ENCODE assay signal across 7 cellular contexts in the genomic region with DNA sequence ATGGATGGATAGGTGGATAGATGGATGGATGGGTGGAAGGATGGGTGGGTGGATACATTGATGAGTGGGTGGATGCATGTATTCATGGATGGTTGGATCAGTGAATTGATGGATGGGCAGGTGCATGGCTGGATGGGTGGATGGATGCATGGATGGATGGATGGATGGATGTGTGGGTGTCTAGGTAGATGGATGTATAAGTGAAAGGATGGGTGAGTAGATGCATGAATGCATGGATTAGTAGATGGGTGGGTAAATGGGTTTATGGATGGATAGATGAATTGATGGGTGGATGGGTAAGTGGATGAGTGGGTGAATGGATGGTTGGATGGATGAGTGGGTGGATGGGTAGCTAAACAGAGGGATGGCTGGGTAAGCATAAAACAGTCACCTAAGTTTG.
DNase-seq lines count a peak whose midpoint lies in the region; FAIRE-seq and TF ChIP-seq lines count a peak whose summit lies in the region.
"Not testable (repeated sequence)": the region's sequence is repeated elsewhere in the genome, so short reads cannot be mapped to it uniquely, and the experiment has no call there.

No MANE protein-coding gene starts in this region.

- H3F3A ChIP-seq in GM23248 (ENCODE audit: insufficient read depth) = peaks cover 42% of the 10 kb centered on the region

- in situ Hi-C loops in GM23248 (cut with MboI); brain microvascular endothelial cell (cut with HindIII; ENCODE audit: low pct_ligation_motif_present, low sequenced_read_pairs): not testable (repeated sequence)

- not testable (repeated sequence) for H3K4me3 ChIP-seq in GM23248; SJSA1; brain microvascular endothelial cell (ENCODE audit: low read depth, low read length); fibroblast of lung (replicated peaks in 1 of 4; ENCODE audit: control extremely low read depth in 1 of 4, insufficient read depth in 1 of 4, low read depth in 3 of 4, low read length in 4 of 4); osteoblast (ENCODE audit: insufficient read depth, low read length); vagina

- not testable (repeated sequence) for H3K27me3 ChIP-seq in GM23248 (replicated peaks; ENCODE audit: insufficient read depth); SJSA1 (replicated peaks); brain microvascular endothelial cell (replicated peaks); fibroblast of lung (ENCODE audit: control insufficient read depth, insufficient read depth, low read length); osteoblast (ENCODE audit: insufficient read depth, low read length); vagina

- H2AFZ ChIP-seq in GM23248; fibroblast of lung (ENCODE audit: low read length); osteoblast (ENCODE audit: low read length): not testable (repeated sequence)

- TF ChIP-seq CTCF in brain microvascular endothelial cell (IDR thresholded peaks at IDR 0.05; ENCODE audit: low read depth, low read length, missing control alignments); fibroblast of lung (conservative IDR thresholded peaks at IDR 0.05 in 1 of 2, IDR thresholded peaks at IDR 0.05 in 1 of 2; ENCODE audit: low read depth in 1 of 2, low read length in 2 of 2); osteoblast (IDR thresholded peaks at IDR 0.05; ENCODE audit: extremely low read depth, low read depth, low read length); vagina (IDR thresholded peaks at IDR 0.05): not testable (repeated sequence)

- not testable (repeated sequence) for TF ChIP-seq POLR2A in vagina (IDR thresholded peaks at IDR 0.05)

- not testable (repeated sequence) for H3K79me2 ChIP-seq in GM23248 (ENCODE audit: insufficient read depth); fibroblast of lung (ENCODE audit: control insufficient read depth, insufficient read depth, low read length); osteoblast (ENCODE audit: insufficient read depth, low read length)

- FAIRE-seq in HTR-8/SVneo (lab: Jason Lieb, UNC) = peak; percentile 33

- H3K4me2 ChIP-seq in GM23248 (ENCODE audit: unreplicated experiment) = peak overlapping the region; percentile 40
- H3K4me2 ChIP-seq in fibroblast of lung (ENCODE audit: extremely low read depth, insufficient read depth, low read length); osteoblast (ENCODE audit: insufficient read depth, low read length): not testable (repeated sequence)

- not testable (repeated sequence) for DNase-seq in GM23248; HTR-8/SVneo (ENCODE audit: insufficient read length, low spot score); SJSA1 (ENCODE audit: low read depth in 1 of 2, low spot score in 2 of 2); brain microvascular endothelial cell; fibroblast of lung (ENCODE audit: low read depth in 2 of 2); osteoblast (ENCODE audit: insufficient read length, low spot score, missing footprints); vagina (ENCODE audit: extremely low spot score in 2 of 2)

- not testable (repeated sequence) for H3K9me2 ChIP-seq in GM23248 (ENCODE audit: insufficient read depth)

- intact Hi-C loops in vagina (cut with DNase I) = not testable (repeated sequence)

- peak overlapping the region; percentile 99 for H3K27ac ChIP-seq in GM23248
- H3K27ac ChIP-seq in SJSA1 = peak overlapping the region; percentile 93
- peak overlapping the region; percentile 95 for H3K27ac ChIP-seq in brain microvascular endothelial cell
- peak overlapping the region; percentile 86 for H3K27ac ChIP-seq in fibroblast of lung (ENCODE audit: insufficient read depth, low read length)
- peak overlapping the region; percentile 99 for H3K27ac ChIP-seq in osteoblast (ENCODE audit: low read depth, low read length)
- H3K27ac ChIP-seq in vagina = peak overlapping the region; percentile 81

- not testable (repeated sequence) for H3K9me3 ChIP-seq in GM23248 (ENCODE audit: low read depth); SJSA1 (replicated peaks); fibroblast of lung (ENCODE audit: control insufficient read depth, insufficient read depth, low read depth, low read length); osteoblast (ENCODE audit: low read depth, low read length); vagina

- peak overlapping the region; percentile 84 for H3K9ac ChIP-seq in GM23248
- H3K9ac ChIP-seq in fibroblast of lung (ENCODE audit: insufficient read depth, low read length) = not testable (repeated sequence)

- not testable (repeated sequence) for H3K36me3 ChIP-seq in GM23248 (ENCODE audit: low read depth); SJSA1; brain microvascular endothelial cell (replicated peaks); fibroblast of lung (ENCODE audit: control insufficient read depth, insufficient read depth, low read length); osteoblast (ENCODE audit: insufficient read depth, low read length); vagina

- H3K4me1 ChIP-seq in GM23248 (ENCODE audit: insufficient read depth) = peaks cover 44% of the 10 kb centered on the region
- peaks cover 68% of the 10 kb centered on the region for H3K4me1 ChIP-seq in SJSA1 (replicated peaks)
- peaks cover 34% of the 10 kb centered on the region for H3K4me1 ChIP-seq in fibroblast of lung (ENCODE audit: control insufficient read depth, extremely low read depth, insufficient read depth, low read length)
- H3K4me1 ChIP-seq in osteoblast (ENCODE audit: insufficient read depth, low read length) = peaks cover 44% of the 10 kb centered on the region
- H3K4me1 ChIP-seq in vagina = peaks cover 23% of the 10 kb centered on the region

- not testable (repeated sequence) for H4K20me1 ChIP-seq in GM23248 (ENCODE audit: insufficient read depth); fibroblast of lung (ENCODE audit: control insufficient read depth, extremely low read depth, insufficient read depth, low read length); osteoblast (ENCODE audit: insufficient read depth, low read length)
